In genomic region chr10:103725242-103725641, GRCh38 we compare ENCODE assay signal across 39 cellular contexts.
"Had no signal": no experiment of that assay in that cellular context is flagged by ENCODE, and none has a peak within 500 bp of the region (broad histone marks: within the 10 kb centered on the region; RNA-seq: fewer than 3 reads in every experiment).

No MANE protein-coding gene starts in this region.

- H3K4me3 Mint-ChIP-seq: activated B cell treated with CpG ODN at 0.5 μM for 24 hours; activated CD4-positive, alpha-beta memory T cell treated with anti-CD3 and anti-CD28 coated beads for 36 hours; activated naive CD4-positive, alpha-beta T cell treated with anti-CD3 and anti-CD28 coated beads for 36 hours; activated T-cell treated with anti-CD3 and anti-CD28 coated beads, Interleukin-2, amount 50 U/mL, for 4 hours; activated T-helper 1 cell treated with anti-CD3 and anti-CD28 coated beads, Interleukin-12 subunit alpha, Interleukin-12 subunit beta, Interleukin-2, Interleukin-4 antibody, amounts not matched to agents 30 ng/mL and 10 ng/mL and 1 ng/mL, durations not matched to agents 14 hours and 24 hours and 36 hours; T-helper 1 cell treated with Interleukin-12 subunit alpha and Interleukin-12 subunit beta and Interleukin-4 antibody, amounts not matched to agents 30 μg/mL and 1 μg/mL, for 36 hours had no signal

- H3K36me3 Mint-ChIP-seq: activated CD4-positive, alpha-beta memory T cell treated with anti-CD3 and anti-CD28 coated beads for 36 hours; activated naive CD4-positive, alpha-beta T cell treated with anti-CD3 and anti-CD28 coated beads, Interleukin-2, amount 50 U/mL, for 72 hours had no signal

- DNase-seq: activated B cell treated with CpG ODN at 0.5 μM for 24 hours; activated CD4-positive, alpha-beta memory T cell treated with anti-CD3 and anti-CD28 coated beads for 36 hours; activated CD4-positive, alpha-beta T cell treated with anti-CD3 and anti-CD28 coated beads for 4 hours; activated CD4-positive, alpha-beta T cell treated with anti-CD3 and anti-CD28 coated beads, Interleukin-2, amount 50 U/mL, for 1 hour; activated CD4-positive, CD25-positive, alpha-beta regulatory T cell treated with anti-CD3 and anti-CD28 coated beads, Interleukin-2, amount 50 U/mL, for 72 hours; activated CD8-positive, alpha-beta memory T cell treated with anti-CD3 and anti-CD28 coated beads, Interleukin-2, amount 50 U/mL, for 4 hours; activated gamma-delta T cell treated with Interleukin-2 at 50 U/mL for 16 hours; activated naive CD4-positive, alpha-beta T cell treated with anti-CD3 and anti-CD28 coated beads for 36 hours; activated T-cell treated with anti-CD3 and anti-CD28 coated beads for 4 hours; activated T-cell treated with anti-CD3 and anti-CD28 coated beads, Interleukin-2, amount 50 U/mL, for 4 hours; adrenal gland; body of pancreas; caudate nucleus; cerebellar nuclear complex; Kasumi-1; KG1; MG63; NCI-H1048; NCI-H1105 treated with DMSO at 0.1 percent for 48 hours; NCI-H1436; NCI-H1694; NCI-H1930; NCI-H2081 treated with DMSO at 0.1 percent for 48 hours; NCI-H345; NCI-H526; NCI-H748 treated with DMSO at 0.1 percent for 48 hours; NK-92 treated with Interleukin-12 subunit alpha and Interleukin-12 subunit beta, amount 100 ng/mL, for 24 hours; PC-9; SHP77 treated with DMSO at 0.1 percent for 48 hours; SK-N-SH; T-helper 9 cell had no signal

- H3K36me3 ChIP-seq: adrenal gland, breast epithelium, MG63, SJSA1 had no signal

- H3K9me3 ChIP-seq: adrenal gland, body of pancreas, breast epithelium, MG63, SJSA1, SK-N-SH had no signal

- H3K9me3 Mint-ChIP-seq: activated B cell treated with CpG ODN at 0.5 μM for 24 hours; activated CD4-positive, alpha-beta memory T cell treated with anti-CD3 and anti-CD28 coated beads for 36 hours; activated naive CD4-positive, alpha-beta T cell treated with anti-CD3 and anti-CD28 coated beads for 36 hours; activated naive CD4-positive, alpha-beta T cell treated with anti-CD3 and anti-CD28 coated beads, Interleukin-2, amount 50 U/mL, for 72 hours; activated T-cell treated with anti-CD3 and anti-CD28 coated beads, Interleukin-2, amount 50 U/mL, for 4 hours; activated T-helper 1 cell treated with anti-CD3 and anti-CD28 coated beads, Interleukin-12 subunit alpha, Interleukin-12 subunit beta, Interleukin-2, Interleukin-4 antibody, amounts not matched to agents 30 ng/mL and 10 ng/mL and 1 ng/mL, durations not matched to agents 14 hours and 24 hours and 36 hours; T-helper 1 cell treated with Interleukin-12 subunit alpha and Interleukin-12 subunit beta and Interleukin-4 antibody, amounts not matched to agents 30 μg/mL and 1 μg/mL, for 36 hours had no signal

- FAIRE-seq: astrocyte, RCC 7860 had no signal

- H3K27ac ChIP-seq: adrenal gland, body of pancreas, breast epithelium, PC-9, SJSA1, VCaP had no signal

- ATAC-seq: activated naive CD4-positive, alpha-beta T cell treated with anti-CD3 and anti-CD28 coated beads, Interleukin-2, amount 50 U/mL, for 72 hours; activated T-cell treated with anti-CD3 and anti-CD28 coated beads, Interleukin-2, amount 50 U/mL, for 4 hours; body of pancreas had no signal

- H3K27me3 ChIP-seq: adrenal gland, body of pancreas, breast epithelium, MG63, SJSA1 had no signal

- H3K4me3 ChIP-seq: adrenal gland, body of pancreas, breast epithelium, MG63, PC-9, SJSA1 had no signal

- H3K27me3 Mint-ChIP-seq: activated CD4-positive, alpha-beta memory T cell treated with anti-CD3 and anti-CD28 coated beads for 36 hours had no signal

- H3K4me1 Mint-ChIP-seq: activated B cell treated with CpG ODN at 0.5 μM for 24 hours had no signal

- H3K4me1 ChIP-seq: adrenal gland, body of pancreas, breast epithelium, SJSA1 had no signal

- H3K27ac Mint-ChIP-seq: activated B cell treated with CpG ODN at 0.5 μM for 24 hours; activated CD4-positive, alpha-beta memory T cell treated with anti-CD3 and anti-CD28 coated beads for 36 hours; activated naive CD4-positive, alpha-beta T cell treated with anti-CD3 and anti-CD28 coated beads for 36 hours; activated T-helper 1 cell treated with anti-CD3 and anti-CD28 coated beads, Interleukin-12 subunit alpha, Interleukin-12 subunit beta, Interleukin-2, Interleukin-4 antibody, amounts not matched to agents 30 ng/mL and 10 ng/mL and 1 ng/mL, durations not matched to agents 14 hours and 24 hours and 36 hours; T-helper 1 cell treated with Interleukin-12 subunit alpha and Interleukin-12 subunit beta and Interleukin-4 antibody, amounts not matched to agents 30 μg/mL and 1 μg/mL, for 36 hours had no signal
